1 cellular context compared by ENCODE assay signal in genomic region chr6:139124887-139125672, GRCh38.
A peak's percentile ranks its signal among the peaks of the same experiment; 100 is the strongest.
TF ChIP-seq lines count a peak whose summit lies in the region.

No MANE protein-coding gene starts in this region.

TF ChIP-seq in HepG2, 621 proteins besides CTCF, POLR2A, EP300 and RAD21 (continued from another document):
- TF ChIP-seq ARID4A (CRISPR knock-in tag; IDR thresholded peaks at IDR 0.05; ENCODE audit: borderline replicate concordance): no peak
- TF ChIP-seq ZNF512 (CRISPR knock-in tag; IDR thresholded peaks at IDR 0.05): no peak
- TF ChIP-seq GABPB1 (CRISPR knock-in tag; IDR thresholded peaks at IDR 0.05): peak; percentile 27; the same call in 1 of the 2 replicates
- no peak for TF ChIP-seq ZNF264 (CRISPR knock-in tag; IDR thresholded peaks at IDR 0.05)
- no peak for TF ChIP-seq TBL1XR1 (IDR thresholded peaks at IDR 0.05; ENCODE audit: borderline replicate concordance, low read length, partially characterized antibody)
- no peak for TF ChIP-seq TCF7L2 (IDR thresholded peaks at IDR 0.05; ENCODE audit: low read depth, low read length)
- TF ChIP-seq POGZ (CRISPR knock-in tag; IDR thresholded peaks at IDR 0.05): no peak
- no peak for TF ChIP-seq NFIB (CRISPR knock-in tag; IDR thresholded peaks at IDR 0.05; ENCODE audit: borderline replicate concordance)
- no peak for TF ChIP-seq SMARCE1 (IDR thresholded peaks at IDR 0.05; ENCODE audit: borderline replicate concordance)
- no peak for TF ChIP-seq STAT6 (CRISPR knock-in tag; IDR thresholded peaks at IDR 0.05; ENCODE audit: borderline replicate concordance)
